Comparison of ENCODE assay signal across 36 cellular contexts in the genomic region with DNA sequence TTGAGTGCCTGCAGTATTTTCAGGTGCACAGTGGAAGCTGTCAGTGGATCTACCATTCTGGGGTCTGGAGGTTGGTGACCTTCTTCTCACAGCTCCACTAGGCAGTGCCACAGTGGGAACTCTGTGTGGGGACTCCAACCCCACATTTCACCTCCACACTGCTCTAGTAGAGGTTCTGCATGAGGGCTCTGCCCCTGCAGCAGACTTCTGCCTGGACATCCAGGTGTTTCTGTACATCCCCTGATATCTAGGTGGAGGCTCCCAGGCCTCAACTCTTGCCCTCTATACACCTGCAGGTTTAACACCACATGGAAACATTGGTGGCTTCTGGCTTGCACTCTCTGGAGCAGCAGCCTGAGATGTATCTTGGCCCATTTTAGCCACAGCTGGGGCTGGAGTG. TPM values are rescaled to one million over a fixed set of nuclear protein-coding genes. Genes with fewer than 3 reads are reported as not detected.
DNase-seq lines count a peak whose midpoint lies in the region; ATAC-seq, FAIRE-seq and TF ChIP-seq lines count a peak whose summit lies in the region.
"Had no signal": no experiment of that assay in that cellular context is flagged by ENCODE, and none has a peak within 500 bp of the region (broad histone marks: within the 10 kb centered on the region; RNA-seq: fewer than 3 reads in every experiment).

No MANE protein-coding gene starts in this region.

- H2AFZ ChIP-seq in K562 (ENCODE audit: low read depth, low read length), result no peak overlapping the region

- no peaks in the 10 kb centered on the region for H3K9me1 ChIP-seq in K562 (ENCODE audit: control insufficient read depth, insufficient read depth, low read length)

- FAIRE-seq in K562 (lab: Jason Lieb, UNC) (no peak), bronchial epithelial cell (lab: Jason Lieb, UNC) (peak; percentile 32)
- FAIRE-seq: A204.1, A549, D721Med had no signal

- TF ChIP-seq EP300 in K562 (IDR thresholded peaks at IDR 0.05; ENCODE audit: low read length), result no peak
- TF ChIP-seq EP300 in esophagus muscularis mucosa (IDR thresholded peaks at IDR 0.05), result no peak

- no TSS peak for BruUV-seq in K562 (replicated peaks; lab: Mats Ljungman, UMichigan)

- TF ChIP-seq POLR2A in K562 (conservative IDR thresholded peaks at IDR 0.05) (no peak), esophagus muscularis mucosa (IDR thresholded peaks at IDR 0.05; ENCODE audit: low read depth) (no peak)

- H3K4me2 ChIP-seq in K562 (ENCODE audit: insufficient read depth, low read length), result no peak overlapping the region
- H3K4me2 ChIP-seq: A549; BLaER1; BLaER1 treated with 17β-estradiol and CSF1 and Interleukin-3, amounts not matched to agents 10 nM and 100 nM had no signal

- no peak for ATAC-seq in K562
- ATAC-seq in GM21423 (IDR thresholded peaks at IDR 0.05; ENCODE audit: unreplicated experiment), result no peak
- no peak for ATAC-seq in left colon
- ATAC-seq: A549; CD8-positive, alpha-beta T cell had no signal

- no peak for DNase-seq in K562 (ENCODE audit: extremely low read depth in 1 of 4, low spot score in 3 of 4)
- DNase-seq in bronchial epithelial cell (ENCODE audit: low read depth), result no peak
- peak; percentile 42 for DNase-seq in esophagus muscularis mucosa (ENCODE audit: extremely low spot score)
- no peak for DNase-seq in stimulated activated CD4-positive, alpha-beta T cell treated with anti-CD3 and anti-CD28 coated beads, Interleukin-4, amount 100 ng/mL, for 1 hour
- DNase-seq in cerebellar nuclear complex (lab: John Stamatoyannopoulos, UW), result no peak
- no peak for DNase-seq in left colon
- DNase-seq: 8988T; ACHN; AML-193; BE2C; Caco-2; Calu3; CD4-positive, alpha-beta memory T cell; CD4-positive, alpha-beta T cell; CD4-positive, CD25-positive, alpha-beta regulatory T cell; CD8-positive, alpha-beta memory T cell; CD8-positive, alpha-beta T cell; COR-L47; DMS 273 treated with DMSO at 0.1 percent for 48 hours; DMS153; DMS53; DMS79; DMS79 treated with DMSO at 0.1 percent for 48 hours; DND-41; EL had no signal

- H3K79me2 ChIP-seq in K562 (ENCODE audit: control insufficient read depth, insufficient read depth, low read length), result no peaks in the 10 kb centered on the region

- H3K36me3 ChIP-seq in HEK293 (ENCODE audit: control insufficient read depth in 2 of 2, insufficient read depth in 1 of 2, low read length in 2 of 2) (no peaks in the 10 kb centered on the region), K562 (ENCODE audit: control insufficient read depth, insufficient read depth, low read length) (no peaks in the 10 kb centered on the region), bronchial epithelial cell (ENCODE audit: control insufficient read depth, insufficient read depth, low read length) (no peaks in the 10 kb centered on the region), esophagus muscularis mucosa (no peaks in the 10 kb centered on the region)
- H3K36me3 ChIP-seq: BE2C, BLaER1 had no signal

- in situ Hi-C loops in K562 (cut with MboI), result no loop called here

- H3K9me3 ChIP-seq in HEK293 (ENCODE audit: control insufficient read depth, insufficient read depth, low read depth, low read length) (no peaks in the 10 kb centered on the region), K562 (replicated peaks; ENCODE audit: control insufficient read depth, insufficient read depth, low read depth, low read length) (peaks cover 2% of the 10 kb centered on the region; the same call in 1 of the 2 replicates), esophagus muscularis mucosa (no peaks in the 10 kb centered on the region)
- H3K9me3 ChIP-seq: BE2C had no signal

- H3K4me1 ChIP-seq in HEK293 (ENCODE audit: control insufficient read depth, insufficient read depth, low read length) (no peaks in the 10 kb centered on the region), K562 (replicated peaks in 1 of 2; ENCODE audit: control insufficient read depth in 2 of 2, insufficient read depth in 2 of 2, low read length in 2 of 2) (peaks cover 6 to 11% of the 10 kb centered on the region in 2 experiments), esophagus muscularis mucosa (no peaks in the 10 kb centered on the region)
- H3K4me1 ChIP-seq: A549; BE2C; BLaER1; BLaER1 treated with 17β-estradiol and CSF1 and Interleukin-3, amounts not matched to agents 10 nM and 100 nM had no signal

- no peak overlapping the region for H3K9ac ChIP-seq in K562 (ENCODE audit: insufficient read depth in 1 of 2, low read depth in 2 of 2, low read length in 2 of 2)
- H3K9ac ChIP-seq: BLaER1; BLaER1 treated with 17β-estradiol and CSF1 and Interleukin-3, amounts not matched to agents 10 nM and 100 nM had no signal

- CTCF ChIA-PET in HEK293 (lab: Yijun Ruan, JAX), result no interaction called here
- CTCF ChIA-PET in K562 (lab: Yijun Ruan, JAX; ENCODE audit: low intra/inter-chr PET ratio), result no interaction called here

- no peak overlapping the region for H3K4me3 ChIP-seq in HEK293 (ENCODE audit: low read depth, low read length)
- H3K4me3 ChIP-seq in K562, result no peak overlapping the region
- no peak overlapping the region for H3K4me3 ChIP-seq in bronchial epithelial cell (ENCODE audit: low read depth, low read length)
- H3K4me3 ChIP-seq in esophagus muscularis mucosa, result no peak overlapping the region
- H3K4me3 ChIP-seq: A549, BLaER1 had no signal

- no peaks in the 10 kb centered on the region for H3K27me3 ChIP-seq in K562 (ENCODE audit: control insufficient read depth in 2 of 2, insufficient read depth in 2 of 2, low read length in 2 of 2)
- peaks cover 5% of the 10 kb centered on the region for H3K27me3 ChIP-seq in bronchial epithelial cell (ENCODE audit: control insufficient read depth, insufficient read depth, low read length)
- peaks cover 0 to 50% (median 7%) of the 10 kb centered on the region in 4 donors for H3K27me3 ChIP-seq in esophagus muscularis mucosa
- H3K27me3 ChIP-seq: BLaER1 had no signal

- H3K27ac ChIP-seq in HEK293 (ENCODE audit: extremely low read depth, low read depth, low read length) (no peak overlapping the region), K562 (ENCODE audit: extremely low read depth, low read depth, low read length) (no peak overlapping the region), esophagus muscularis mucosa (replicated peaks in 1 of 4) (no peak overlapping the region)
- H3K27ac ChIP-seq: 22Rv1; A549; BLaER1; BLaER1 treated with 17β-estradiol and CSF1 and Interleukin-3, amounts not matched to agents 10 nM and 100 nM; C4-2B had no signal

- intact Hi-C loops in K562 (cut with micrococcal nuclease) (no loop called here), esophagus muscularis mucosa (cut with DNase I) (no loop called here), left colon (cut with DNase I, micrococcal nuclease) (no loop called here)

- TF ChIP-seq RAD21 in K562 (CRISPR knock-in tag; conservative IDR thresholded peaks at IDR 0.05 in 1 of 2, IDR thresholded peaks at IDR 0.05 in 1 of 2), result no peak

- H4K20me1 ChIP-seq in K562 (replicated peaks; ENCODE audit: control insufficient read depth, insufficient read depth, low read length), result no peaks in the 10 kb centered on the region
- H4K20me1 ChIP-seq: BLaER1; BLaER1 treated with 17β-estradiol and CSF1 and Interleukin-3, amounts not matched to agents 10 nM and 100 nM had no signal

- TF ChIP-seq CTCF in HEK293 (tag by site-specific recombination; IDR thresholded peaks at IDR 0.05), result no peak
- no peak for TF ChIP-seq CTCF in K562 (IDR thresholded peaks at IDR 0.05 in 2 of 3, conservative IDR thresholded peaks at IDR 0.05 in 1 of 3; ENCODE audit: insufficient read depth in 2 of 3, low read depth in 1 of 3, low read length in 3 of 3)
- TF ChIP-seq CTCF in bronchial epithelial cell (IDR thresholded peaks at IDR 0.05; ENCODE audit: insufficient read depth, low read length, severe bottlenecking), result no peak
- no peak for TF ChIP-seq CTCF in esophagus muscularis mucosa (IDR thresholded peaks at IDR 0.05)

- POLR2A ChIA-PET in HEK293 (lab: Yijun Ruan, JAX) (no interaction called here), K562 (lab: Yijun Ruan, JAX) (no interaction called here)

RNA-seq across cellular contexts. Expression of a gene that starts 17.0 kb away (rescaled TPM):
- 38.8 and 78.3 TPM in 2 replicates for total RNA-seq in K562 (2011; cell fraction: chromatin; rRNA removed; ENCODE audit: low replicate concordance)
- total RNA-seq in K562 (2011; cell fraction: nucleolus; rRNA removed), result 62.0 and 74.4 TPM in 2 replicates
- total RNA-seq in K562 (2011; cell fraction: nucleoplasm; rRNA removed), result 44.5 and 47.7 TPM in 2 replicates
- total RNA-seq in K562 (2014; rRNA removed) (29.1 and 33.3 TPM in 2 replicates), K562 (2014; rRNA removed; fragmentation: Illumina TruSeq; extraction: Trizol) (10.6 and 12.0 TPM in 2 replicates), K562 (2015; rRNA removed; fragmentation: Illumina TruSeq; extraction: Trizol) (16.4 and 18.9 TPM in 2 replicates), K562 (2021) (59.6 and 63.0 TPM in 2 replicates), bronchial epithelial cell (14.7 and 17.9 TPM in 2 replicates), esophagus muscularis mucosa (10 to 100 TPM; 15.4 to 23.7 (median 18.7) TPM), left colon (10 to 100 TPM; 28.2 to 28.7 TPM)
- polyA plus RNA-seq in K562 (2011; rRNA removed) (12.9 and 28.3 TPM in 2 replicates), K562 (2014; fragmentation: Illumina TruSeq; extraction: Trizol) (14.8 and 32.1 TPM in 2 replicates), K562 (2014; fragmentation: Nextera tagmentation; extraction: Ambion mirVana) (1 to 10 TPM in 1 of 2 experiments, under 1 TPM in 1; 0.76 to 1.4 TPM), K562 (2014; rRNA removed) (33.6 and 36.5 TPM in 2 replicates)
- polyA plus RNA-seq in K562 (2011; cell fraction: cytosol; rRNA removed), result 19.0 and 31.9 TPM in 2 replicates
- polyA plus RNA-seq in K562 (2011; cell fraction: nucleus; rRNA removed), result 59.7 and 83.0 TPM in 2 replicates
- polyA plus RNA-seq in K562 (2012), result 44.5 and 46.5 TPM in 2 replicates
- polyA minus RNA-seq in K562 (2011; rRNA and poly(A)+ RNA removed), result 7.8 and 9.9 TPM in 2 replicates
- 26.9 and 38.7 TPM in 2 replicates for polyA minus RNA-seq in K562 (2011; cell fraction: cytosol; rRNA and poly(A)+ RNA removed)
- 48.3 and 117 TPM in 2 replicates for polyA minus RNA-seq in K562 (2011; cell fraction: nucleus; rRNA and poly(A)+ RNA removed)

RNA-seq across cellular contexts. Expression of a gene that starts 33.3 kb away (rescaled TPM):
- 10.2 and 23.1 TPM in 2 replicates for total RNA-seq in K562 (2011; cell fraction: chromatin; rRNA removed; ENCODE audit: low replicate concordance)
- total RNA-seq in K562 (2011; cell fraction: nucleolus; rRNA removed), result 12.9 and 15.8 TPM in 2 replicates
- 10.6 and 15.3 TPM in 2 replicates for total RNA-seq in K562 (2011; cell fraction: nucleoplasm; rRNA removed)
- total RNA-seq in K562 (2014; rRNA removed) (3.8 and 5.3 TPM in 2 replicates), K562 (2014; rRNA removed; fragmentation: Illumina TruSeq; extraction: Trizol) (0.62 and 0.67 TPM in 2 replicates), K562 (2015; rRNA removed; fragmentation: Illumina TruSeq; extraction: Trizol) (1.5 and 1.7 TPM in 2 replicates), K562 (2021) (9.5 and 11.0 TPM in 2 replicates), bronchial epithelial cell (not detected in 2 replicates), esophagus muscularis mucosa (under 1 TPM; under 0.01 to 0.45 (median 0.20) TPM), left colon (under 1 TPM; 0.06 to 0.25 TPM)
- polyA plus RNA-seq in K562 (2011; rRNA removed) (3.9 and 4.9 TPM in 2 replicates), K562 (2014; fragmentation: Illumina TruSeq; extraction: Trizol) (1.5 and 3.1 TPM in 2 replicates), K562 (2014; fragmentation: Nextera tagmentation; extraction: Ambion mirVana) (under 1 TPM; 0.06 to 0.07 TPM), K562 (2014; rRNA removed) (2.9 and 3.7 TPM in 2 replicates)
- 7.9 and 9.1 TPM in 2 replicates for polyA plus RNA-seq in K562 (2011; cell fraction: cytosol; rRNA removed)
- 19.1 and 19.2 TPM in 2 replicates for polyA plus RNA-seq in K562 (2011; cell fraction: nucleus; rRNA removed)
- polyA plus RNA-seq in K562 (2012), result 4.7 and 7.3 TPM in 2 replicates
- polyA minus RNA-seq in K562 (2011; rRNA and poly(A)+ RNA removed), result 39.8 and 58.5 TPM in 2 replicates
- 7.1 and 7.3 TPM in 2 replicates for polyA minus RNA-seq in K562 (2011; cell fraction: cytosol; rRNA and poly(A)+ RNA removed)
- polyA minus RNA-seq in K562 (2011; cell fraction: nucleus; rRNA and poly(A)+ RNA removed), result 4.3 TPM in 2 replicates
- total RNA-seq: CD4-positive, alpha-beta memory T cell; CD4-positive, alpha-beta T cell had no signal
- polyA plus RNA-seq: AG04450; CD14-positive monocyte; CD4-positive, alpha-beta memory T cell; CD8-positive, alpha-beta memory T cell had no signal
